ENCODE assay signal across 27 cellular contexts in genomic region chr6:164690702-164691500, GRCh38.
"Had no signal": no experiment of that assay in that cellular context is flagged by ENCODE, and none has a peak within 500 bp of the region (broad histone marks: within the 10 kb centered on the region; RNA-seq: fewer than 3 reads in every experiment).

No MANE protein-coding gene starts in this region.

- H3K9me3 ChIP-seq: Peyer's patch, SJCRH30, SK-N-SH had no signal

- H3K27ac ChIP-seq: brain microvascular endothelial cell, cardiac muscle cell, KMS-11, Peyer's patch, RWPE1, SJCRH30, WERI-Rb-1 had no signal

- H3K4me1 ChIP-seq: Peyer's patch, SJCRH30 had no signal

- H3K36me3 ChIP-seq: brain microvascular endothelial cell, cardiac muscle cell, Peyer's patch, SJCRH30, WERI-Rb-1 had no signal

- H3K4me3 ChIP-seq: cardiac muscle cell, Peyer's patch, SJCRH30 had no signal

- DNase-seq: activated CD4-positive, alpha-beta memory T cell treated with anti-CD3 and anti-CD28 coated beads, Interleukin-2, amount 10 ng/mL, durations not matched to agents 7 days and 5 days; activated CD4-positive, alpha-beta T cell treated with anti-CD3 and anti-CD28 coated beads for 36 hours; activated CD4-positive, alpha-beta T cell treated with anti-CD3 and anti-CD28 coated beads, Interleukin-2, amount 50 U/mL, for 1 hour; activated gamma-delta T cell; activated naive CD4-positive, alpha-beta T cell treated with anti-CD3 and anti-CD28 coated beads for 36 hours; activated T-cell treated with anti-CD3 and anti-CD28 coated beads for 4 hours; activated T-cell treated with anti-CD3 and anti-CD28 coated beads, Interleukin-2, amount 50 U/mL, for 48 hours; brain microvascular endothelial cell; cerebellar nuclear complex; MM.1S; NCI-H1105 treated with DMSO at 0.1 percent for 48 hours; NCI-H1436 treated with DMSO at 0.1 percent for 48 hours; NCI-H187; NCI-H2081; NCI-H2227 treated with DMSO at 0.1 percent for 48 hours; NCI-H446 treated with DMSO at 0.1 percent for 48 hours; NCI-H524 treated with DMSO at 0.1 percent for 48 hours; NCI-H748 treated with DMSO at 0.1 percent for 48 hours; Peyer's patch; Right ventricle myocardium superior; SJCRH30; SK-N-SH; T-helper 1 cell; WERI-Rb-1 had no signal

- H3K27me3 ChIP-seq: brain microvascular endothelial cell, cardiac muscle cell, Peyer's patch, SJCRH30 had no signal
